ENCODE assay signal across 23 cellular contexts in genomic region chr1:116949213-116949985, GRCh38. TPM values are rescaled to one million over a fixed set of nuclear protein-coding genes. Genes with fewer than 3 reads are reported as not detected.
DNase-seq lines count a peak whose midpoint lies in the region; ATAC-seq and TF ChIP-seq lines count a peak whose summit lies in the region.
"Had no signal": no experiment of that assay in that cellular context is flagged by ENCODE, and none has a peak within 500 bp of the region (broad histone marks: within the 10 kb centered on the region; RNA-seq: fewer than 3 reads in every experiment).

No MANE protein-coding gene starts in this region.

- H3K27ac ChIP-seq in adrenal gland: peak overlapping the region; percentile 22 to 80 (median 54)
- H3K27ac ChIP-seq: GM23248, SJCRH30 had no signal

- TF ChIP-seq POLR2A in adrenal gland (IDR thresholded peaks at IDR 0.05): no peak

- peaks cover 28 to 52% of the 10 kb centered on the region in 2 donors for H3K4me1 ChIP-seq in adrenal gland (replicated peaks in 1 of 2)
- H3K4me1 ChIP-seq: Peyer's patch had no signal

- no peak for TF ChIP-seq CTCF in adrenal gland (IDR thresholded peaks at IDR 0.05)

- intact Hi-C loops in adrenal gland (cut with DNase I): no loop called here

- 78 to 81% (median 78%) methylated on average over 20 to 21 of the region's 21 CpGs for WGBS in adrenal gland, 4 donors

- no peaks in the 10 kb centered on the region for H3K9me3 ChIP-seq in adrenal gland (replicated peaks in 1 of 3)
- H3K9me3 ChIP-seq: MG63, mucosa of descending colon, Peyer's patch, SJCRH30 had no signal

- no peaks in the 10 kb centered on the region for H3K27me3 ChIP-seq in adrenal gland
- H3K27me3 ChIP-seq: MG63, Peyer's patch, SJCRH30 had no signal

- DNase-seq in Ammon's horn (ENCODE audit: low spot score): peak; percentile 48
- no peak for DNase-seq in adrenal gland
- DNase-seq in islet precursor cell: peak; percentile 33
- DNase-seq in putamen (ENCODE audit: low spot score): peak; percentile 40
- no peak for DNase-seq in HCEC 1CT
- DNase-seq: activated CD4-positive, alpha-beta T cell treated with anti-CD3 and anti-CD28 coated beads, Interleukin-2, amount 50 U/mL, for 4 hours; activated naive CD4-positive, alpha-beta T cell treated with anti-CD3 and anti-CD28 coated beads for 36 hours; effector CD8-positive, alpha-beta T cell; erythroblast; GM23248; KG1; MG63; mucosa of descending colon; NCI-H1417; NCI-H2029 treated with DMSO at 0.1 percent for 48 hours; NCI-H226; Peyer's patch; posterior cingulate gyrus; SJCRH30; stimulated activated naive CD4-positive, alpha-beta T cell treated with Interleukin-2 at 50 U/mL for 16 hours had no signal

- H3K36me3 ChIP-seq in adrenal gland (replicated peaks in 1 of 2): peaks cover 0 to 6% of the 10 kb centered on the region in 2 donors

- no peak for ATAC-seq in GM19324 (IDR thresholded peaks at IDR 0.05; ENCODE audit: low FRiP score, unreplicated experiment)
- no peak for ATAC-seq in HG03045 (IDR thresholded peaks at IDR 0.05; ENCODE audit: unreplicated experiment)
- ATAC-seq in HG02588 (IDR thresholded peaks at IDR 0.05; ENCODE audit: unreplicated experiment): no peak
- ATAC-seq: mucosa of descending colon had no signal

- H3K4me3 ChIP-seq in adrenal gland: no peak overlapping the region
- H3K4me3 ChIP-seq: GM23248, MG63, mucosa of descending colon, Peyer's patch, SJCRH30 had no signal

RNA-seq across cellular contexts. Expression of gene PTGFRN, which starts 39.7 kb away (rescaled TPM):
- 100 to 1,000 TPM in 3 of 8 donors, 10 to 100 TPM in 5; 63.8 to 173 (median 69.1) TPM for total RNA-seq in adrenal gland
- 10 to 100 TPM; 63.3 to 68.7 (median 64.6) TPM for polyA plus RNA-seq in adrenal gland

RNA-seq across cellular contexts. Expression of gene CD101, which starts 52.2 kb away (rescaled TPM):
- total RNA-seq in adrenal gland: 1 to 10 TPM in 6 of 8 donors, under 1 TPM in 2; 0.47 to 2.9 (median 1.5) TPM
- 1 to 10 TPM; 1.8 to 7.5 (median 6.1) TPM for polyA plus RNA-seq in adrenal gland
- total RNA-seq: GM23248 had no signal
- polyA plus RNA-seq: GM23248 had no signal

Comparison
In these comparisons a context has a peak if more than half of its experiments do, and no peak if none do; other contexts are left out.
1. DNase-seq: peak in Ammon's horn (single experiment), islet precursor cell (single experiment) and putamen (single experiment); none in adrenal gland (0 of 7) and HCEC 1CT (single experiment).